Comparison of ENCODE assay signal across 8 cellular contexts in the genomic region with DNA sequence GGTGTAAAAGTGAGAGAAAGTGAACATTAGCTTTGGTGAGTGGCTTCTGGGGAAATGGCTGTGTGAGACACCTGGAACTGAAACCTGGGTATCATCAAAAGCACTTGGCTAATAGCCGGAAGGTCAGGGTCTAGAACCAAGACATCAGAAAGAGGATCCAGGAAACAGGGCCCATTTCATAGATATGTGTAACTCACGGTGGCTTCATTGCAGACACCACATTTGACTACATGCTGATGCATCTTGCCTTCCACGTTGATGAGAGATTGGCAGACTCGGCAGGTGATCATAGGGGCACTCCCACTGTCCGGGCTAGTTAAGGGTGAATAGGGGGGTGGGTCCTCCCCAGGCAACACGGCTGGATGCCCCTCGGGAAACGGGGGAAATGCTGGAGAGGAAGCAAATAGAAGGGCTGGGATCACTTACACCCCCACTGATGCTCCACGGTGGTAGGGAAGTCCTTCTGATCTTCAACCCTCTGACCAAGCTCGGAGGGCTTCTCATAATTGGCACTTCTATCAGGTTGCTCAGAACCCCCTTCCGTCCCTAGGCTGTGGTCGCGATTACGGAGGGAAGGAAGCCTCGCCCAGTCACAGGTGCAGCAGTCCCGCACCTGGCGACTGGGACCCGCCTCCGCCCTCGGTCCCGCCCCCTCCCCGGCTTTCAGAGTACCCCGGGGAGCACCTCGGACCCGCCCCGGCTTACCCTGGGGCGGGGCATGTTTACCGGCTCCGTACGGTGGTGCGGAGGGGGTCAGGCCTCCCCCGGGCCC. TPM values are rescaled to one million over a fixed set of nuclear protein-coding genes. Genes with fewer than 3 reads are reported as not detected.
DNase-seq lines count a peak whose midpoint lies in the region; ATAC-seq and TF ChIP-seq lines count a peak whose summit lies in the region.

No MANE protein-coding gene starts in this region.

- no peaks in the 10 kb centered on the region for H3K27me3 ChIP-seq in lung (ENCODE audit: control insufficient read depth, insufficient read depth)

- no peaks in the 10 kb centered on the region for H3K27me3 Mint-ChIP-seq in central memory CD8-positive, alpha-beta T cell

- WGBS in lung, 2 donors, result 5 to 6% methylated on average over 31 to 32 of the region's 32 CpGs

- TF ChIP-seq CTCF in lung (IDR thresholded peaks at IDR 0.05; ENCODE audit: control extremely low read depth, extremely low read depth), result no peak

- peak overlapping the region; percentile 90 for H3K4me3 ChIP-seq in lung

- H3K4me1 Mint-ChIP-seq in central memory CD8-positive, alpha-beta T cell, result peaks cover 29% of the 10 kb centered on the region

- peaks cover 11 to 12% of the 10 kb centered on the region in 2 donors for H3K4me1 ChIP-seq in lung (ENCODE audit: control insufficient read depth in 2 of 2, insufficient read depth in 2 of 2, low read length in 2 of 2)

- peak overlapping the region; percentile 80 to 97 for H3K27ac ChIP-seq in lung (ENCODE audit: low read depth in 1 of 2, low read length in 1 of 2)

- peak; percentile 72 for DNase-seq in NCI-H2227 (lab: John Stamatoyannopoulos, UW; ENCODE audit: unreplicated experiment)
- DNase-seq in NCI-H2227 treated with DMSO at 0.1 percent for 48 hours (lab: John Stamatoyannopoulos, UW), result no peak
- peak; percentile 67 for DNase-seq in T-helper 22 cell (ENCODE audit: low read depth)
- DNase-seq in central memory CD8-positive, alpha-beta T cell (ENCODE audit: low spot score in 2 of 2), result peak in 1 of 2 donors; percentile 41
- DNase-seq in lung (ENCODE audit: low spot score), result peak; percentile 70
- DNase-seq in stimulated activated naive CD4-positive, alpha-beta T cell treated with Interleukin-2 at 50 U/mL for 16 hours (lab: John Stamatoyannopoulos, UW), result peak; percentile 62
- DNase-seq in globus pallidus (ENCODE audit: low spot score), result no peak

- H3K9me3 Mint-ChIP-seq in central memory CD8-positive, alpha-beta T cell, result no peaks in the 10 kb centered on the region

- peaks cover 32% of the 10 kb centered on the region for H3K36me3 Mint-ChIP-seq in central memory CD8-positive, alpha-beta T cell (ENCODE audit: insufficient read depth)

- peak overlapping the region; percentile 87 for H3K27ac Mint-ChIP-seq in central memory CD8-positive, alpha-beta T cell (ENCODE audit: low read depth)

- peak; percentile 1 for ATAC-seq in HG03442 (IDR thresholded peaks at IDR 0.05; ENCODE audit: unreplicated experiment)
- ATAC-seq in central memory CD8-positive, alpha-beta T cell (replicated peaks; ENCODE audit: extremely low read depth, poor library complexity, severe bottlenecking), result peak; percentile 4
- peak; percentile 14 for ATAC-seq in lung (ENCODE audit: insufficient read depth, low FRiP score)

- H3K4me3 Mint-ChIP-seq in central memory CD8-positive, alpha-beta T cell, result peak overlapping the region; percentile 83

- no peaks in the 10 kb centered on the region for H3K9me3 ChIP-seq in lung (ENCODE audit: control insufficient read depth in 2 of 2, insufficient read depth in 1 of 2, low read length in 1 of 2)

- peaks cover 12 to 24% of the 10 kb centered on the region in 2 donors for H3K36me3 ChIP-seq in lung (ENCODE audit: control insufficient read depth in 2 of 2, insufficient read depth in 2 of 2, low read length in 2 of 2)

RNA-seq across cellular contexts. Expression of a gene that starts 0.6 kb away (rescaled TPM):
- 10 to 100 TPM; 22.2 to 35.6 TPM for total RNA-seq in lung
- polyA plus RNA-seq in lung, result 10 to 100 TPM; 27.4 to 46.7 TPM

RNA-seq across cellular contexts. Expression of a gene that starts 5.6 kb away (rescaled TPM):
- total RNA-seq in lung, result 100 to 1,000 TPM in 1 of 2 donors, 10 to 100 TPM in 1; 66.2 to 144 TPM
- polyA plus RNA-seq in lung, result 100 to 1,000 TPM in 1 of 2 donors, 10 to 100 TPM in 1; 95.8 to 159 TPM

RNA-seq across cellular contexts. Expression of a gene that starts 6.0 kb away (rescaled TPM):
- total RNA-seq in lung, result 10 to 100 TPM; 35.5 to 44.8 TPM
- 10 to 100 TPM; 43.5 to 54.1 TPM for polyA plus RNA-seq in lung

RNA-seq across cellular contexts. Expression of a gene that starts 8.6 kb away (rescaled TPM):
- total RNA-seq in lung, result 10 to 100 TPM; 15.5 to 41.4 TPM
- 100 to 1,000 TPM in 1 of 2 donors, 10 to 100 TPM in 1; 32.7 to 119 TPM for polyA plus RNA-seq in lung

RNA-seq across cellular contexts. Expression of a gene that starts 24.7 kb away (rescaled TPM):
- total RNA-seq in lung, result under 1 TPM; 0.25 to 0.51 TPM
- under 1 TPM; 0.03 to 0.08 TPM for polyA plus RNA-seq in lung

Comparison
In these comparisons a context has a peak if more than half of its experiments do, and no peak if none do; other contexts are left out.
1. DNase-seq: peak in NCI-H2227 (single experiment), T-helper 22 cell (single experiment), lung (single experiment) and stimulated activated naive CD4-positive, alpha-beta T cell treated with Interleukin-2 at 50 U/mL for 16 hours (single experiment); none in NCI-H2227 treated with DMSO at 0.1 percent for 48 hours (single experiment) and globus pallidus (single experiment).
2. Peak in every context shown above with its lines, with median percentiles within 50 percentile points of each other: ATAC-seq.